ENCODE assay signal across 1 cellular context in genomic region chr2:10913501-10914271, GRCh38.
TF ChIP-seq lines count a peak whose summit lies in the region.

No MANE protein-coding gene starts in this region.

TF ChIP-seq in H1, 55 proteins besides CTCF, POLR2A, EP300 and RAD21 (continued from another document):
- TF ChIP-seq CTBP2 (IDR thresholded peaks at IDR 0.05; ENCODE audit: borderline replicate concordance, insufficient read depth, insufficient read length, low read length), result no peak
- TF ChIP-seq JUN (IDR thresholded peaks at IDR 0.05; ENCODE audit: low read depth, low read length), result no peak
- no peak for TF ChIP-seq BRCA1 (IDR thresholded peaks at IDR 0.05; ENCODE audit: low read depth, low read length)
- TF ChIP-seq CBX8 (IDR thresholded peaks at IDR 0.05; ENCODE audit: borderline replicate concordance, low read depth, low read length), result no peak
- TF ChIP-seq SAP30 (IDR thresholded peaks at IDR 0.05; ENCODE audit: insufficient read depth, insufficient replicate concordance, low read length), result no peak
- no peak for TF ChIP-seq HDAC2 (IDR thresholded peaks at IDR 0.05; ENCODE audit: borderline replicate concordance in 1 of 2, low read depth in 2 of 2, low read length in 2 of 2)
- TF ChIP-seq ZNF274 (IDR thresholded peaks at IDR 0.05; ENCODE audit: borderline replicate concordance, extremely low read depth, low read length), result no peak
- TF ChIP-seq E2F6 (IDR thresholded peaks at IDR 0.05), result no peak
